Comparison of ENCODE assay signal across 15 cellular contexts in the genomic region with DNA sequence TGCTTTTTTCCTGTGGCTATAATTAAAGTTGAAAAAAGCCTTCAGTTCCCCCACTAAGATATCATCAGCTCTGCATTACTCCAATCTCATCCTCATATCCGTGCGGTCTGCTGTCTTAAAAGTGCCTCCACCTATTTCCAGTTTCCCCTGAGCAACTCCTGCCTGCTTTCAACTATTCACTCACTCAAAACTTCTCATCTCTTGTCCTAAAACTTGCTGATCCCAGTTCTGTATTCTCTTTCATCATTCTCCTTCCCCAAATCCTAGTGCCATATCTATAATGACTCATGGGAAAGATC. TPM values are rescaled to one million over a fixed set of nuclear protein-coding genes. Genes with fewer than 3 reads are reported as not detected.
DNase-seq lines count a peak whose midpoint lies in the region; ATAC-seq and TF ChIP-seq lines count a peak whose summit lies in the region.
"Had no signal": no experiment of that assay in that cellular context is flagged by ENCODE, and none has a peak within 500 bp of the region (broad histone marks: within the 10 kb centered on the region; RNA-seq: fewer than 3 reads in every experiment).

No MANE protein-coding gene starts in this region.

- peaks cover 42% of the 10 kb centered on the region for H3K4me1 ChIP-seq in skeletal muscle satellite cell (ENCODE audit: control insufficient read depth, insufficient read depth, low read length)
- H3K4me1 ChIP-seq: SJCRH30 had no signal

- peak overlapping the region; percentile 71 for H3K9ac ChIP-seq in skeletal muscle satellite cell (ENCODE audit: low read depth, low read length)

- CTCF ChIA-PET in activated CD4-positive, alpha-beta T cell treated with anti-CD3 and anti-CD28 coated beads, Interleukin-2, amount 10 ng/mL, durations not matched to agents 7 days and 5 days (lab: Charles Lee), result interaction anchor here (1.4 to 1.5 kb wide), 2 partner anchors 9 to 20 kb away, joined by 4 to 7 read pairs; no protein-coding TSS in a partner anchor

- TF ChIP-seq CTCF in chondrocyte (IDR thresholded peaks at IDR 0.05), result no peak
- no peak for TF ChIP-seq CTCF in GM20000 (IDR thresholded peaks at IDR 0.05; ENCODE audit: extremely low read depth, missing control alignments)

- H3K4me1 Mint-ChIP-seq in activated CD4-positive, alpha-beta T cell treated with anti-CD3 and anti-CD28 coated beads, Interleukin-2, amount 10 ng/mL, durations not matched to agents 7 days and 5 days, result peaks cover 15% of the 10 kb centered on the region
- H3K4me1 Mint-ChIP-seq in chondrocyte (ENCODE audit: low read depth) (peaks cover 65% of the 10 kb centered on the region), T-helper 17 cell (peaks cover 25% of the 10 kb centered on the region)

- H3K4me2 ChIP-seq in skeletal muscle satellite cell (ENCODE audit: low read length), result peak overlapping the region; percentile 69

- no peak for DNase-seq in activated CD4-positive, alpha-beta T cell treated with anti-CD3 and anti-CD28 coated beads, Interleukin-2, amount 10 ng/mL, durations not matched to agents 7 days and 5 days
- no peak for DNase-seq in activated CD4-positive, alpha-beta T cell treated with anti-CD3 and anti-CD28 coated beads for 4 hours
- DNase-seq in RKO (ENCODE audit: low spot score), result peak; percentile 21
- no peak for DNase-seq in chondrocyte (ENCODE audit: low spot score)
- DNase-seq in T-helper 17 cell, result no peak
- no peak for DNase-seq in GM20000 (ENCODE audit: low spot score)
- DNase-seq: activated CD8-positive, alpha-beta memory T cell treated with anti-CD3 and anti-CD28 coated beads, Interleukin-2, amount 50 U/mL, for 48 hours; GF-D8; NCI-H1694; NCI-H446 treated with DMSO at 0.1 percent for 48 hours; pancreas; SJCRH30; substantia nigra had no signal

- POLR2A ChIA-PET in activated CD4-positive, alpha-beta T cell treated with anti-CD3 and anti-CD28 coated beads, Interleukin-2, amount 10 ng/mL, durations not matched to agents 7 days and 5 days (lab: Charles Lee), result no interaction called here

- H3K36me3 Mint-ChIP-seq in activated CD4-positive, alpha-beta T cell treated with anti-CD3 and anti-CD28 coated beads, Interleukin-2, amount 10 ng/mL, durations not matched to agents 7 days and 5 days (ENCODE audit: low read depth), result peaks cover 43% of the 10 kb centered on the region
- H3K36me3 Mint-ChIP-seq in chondrocyte (ENCODE audit: low read depth) (peaks cover 4% of the 10 kb centered on the region), T-helper 17 cell (ENCODE audit: low read depth) (peaks cover 2% of the 10 kb centered on the region)

- no peaks in the 10 kb centered on the region for H3K27me3 ChIP-seq in skeletal muscle satellite cell (ENCODE audit: control insufficient read depth, insufficient read depth, low read length)
- H3K27me3 ChIP-seq: pancreas, SJCRH30 had no signal

- no peak for ATAC-seq in T-helper 17 cell
- ATAC-seq in GM18861 (IDR thresholded peaks at IDR 0.05; ENCODE audit: unreplicated experiment), result no peak

- peaks cover 3% of the 10 kb centered on the region for H3K9me3 Mint-ChIP-seq in activated CD4-positive, alpha-beta T cell treated with anti-CD3 and anti-CD28 coated beads, Interleukin-2, amount 10 ng/mL, durations not matched to agents 7 days and 5 days
- no peaks in the 10 kb centered on the region for H3K9me3 Mint-ChIP-seq in chondrocyte (ENCODE audit: low read depth)

- no peak overlapping the region for H3K4me3 Mint-ChIP-seq in activated CD4-positive, alpha-beta T cell treated with anti-CD3 and anti-CD28 coated beads, Interleukin-2, amount 10 ng/mL, durations not matched to agents 7 days and 5 days
- H3K4me3 Mint-ChIP-seq in chondrocyte (ENCODE audit: unreplicated experiment) (peak overlapping the region; percentile 8), T-helper 17 cell (no peak overlapping the region)

- no peaks in the 10 kb centered on the region for H3K9me3 ChIP-seq in skeletal muscle satellite cell (replicated peaks; ENCODE audit: low read length)
- no peaks in the 10 kb centered on the region for H3K9me3 ChIP-seq in T-helper 17 cell (ENCODE audit: control insufficient read depth, low read length, poor library complexity, severe bottlenecking)
- H3K9me3 ChIP-seq: pancreas, SJCRH30 had no signal

- peak overlapping the region; percentile 37 for H3K27ac Mint-ChIP-seq in activated CD4-positive, alpha-beta T cell treated with anti-CD3 and anti-CD28 coated beads, Interleukin-2, amount 10 ng/mL, durations not matched to agents 7 days and 5 days
- H3K27ac Mint-ChIP-seq in chondrocyte (ENCODE audit: unreplicated experiment) (peak overlapping the region; percentile 95), T-helper 17 cell (no peak overlapping the region)

- peak overlapping the region; percentile 8 for H3K4me3 ChIP-seq in skeletal muscle satellite cell (ENCODE audit: low read length)
- H3K4me3 ChIP-seq: pancreas, SJCRH30 had no signal

- peaks cover 6% of the 10 kb centered on the region for H3K36me3 ChIP-seq in skeletal muscle satellite cell (ENCODE audit: insufficient read depth, low read length)
- H3K36me3 ChIP-seq: pancreas had no signal

- H3K27me3 Mint-ChIP-seq in activated CD4-positive, alpha-beta T cell treated with anti-CD3 and anti-CD28 coated beads, Interleukin-2, amount 10 ng/mL, durations not matched to agents 7 days and 5 days, result no peaks in the 10 kb centered on the region
- H3K27me3 Mint-ChIP-seq in chondrocyte (ENCODE audit: low read depth) (no peaks in the 10 kb centered on the region), T-helper 17 cell (no peaks in the 10 kb centered on the region)

RNA-seq across cellular contexts. Expression of a gene that starts 20.0 kb away (rescaled TPM):
- 10 to 100 TPM; 26.0 to 29.6 TPM for total RNA-seq in activated CD4-positive, alpha-beta T cell treated with anti-CD3 and anti-CD28 coated beads, Interleukin-2, amount 10 ng/mL, durations not matched to agents 7 days and 5 days
- total RNA-seq in chondrocyte (53.1 to 81.7 TPM (median 76.9 TPM) in 3 replicates), T-helper 17 cell (10 to 100 TPM; 37.4 to 38.2 TPM)
- 23.3 and 24.0 TPM in 2 replicates for total RNA-seq in skeletal muscle satellite cell (2012; rRNA removed)
